ENCODE assay signal across 26 cellular contexts in the genomic region with DNA sequence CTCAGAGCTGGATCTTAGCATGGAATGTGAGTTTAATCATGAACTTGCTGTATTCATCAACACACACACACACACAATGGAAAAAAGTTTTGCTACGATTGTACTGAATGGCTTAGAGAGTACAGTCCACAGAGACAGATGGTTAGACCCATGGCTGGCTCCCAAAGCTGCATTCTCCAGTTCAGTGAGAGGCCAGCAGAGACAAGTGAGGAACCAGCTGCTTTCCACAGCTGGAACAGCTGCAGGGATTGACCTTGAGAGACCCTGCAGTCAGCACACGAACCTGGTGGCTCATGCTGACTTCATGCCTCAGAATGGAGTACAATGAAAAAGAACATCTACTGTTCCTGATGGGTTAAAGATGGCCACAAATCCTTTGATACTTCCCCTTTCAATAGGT.
DNase-seq lines count a peak whose midpoint lies in the region; ATAC-seq, FAIRE-seq and TF ChIP-seq lines count a peak whose summit lies in the region.
"Had no signal": no experiment of that assay in that cellular context is flagged by ENCODE, and none has a peak within 500 bp of the region (broad histone marks: within the 10 kb centered on the region; RNA-seq: fewer than 3 reads in every experiment).

No MANE protein-coding gene starts in this region.

- H3K9ac ChIP-seq in H1 (replicated peaks in 1 of 4; ENCODE audit: extremely low read depth in 1 of 4, low read depth in 3 of 4, low read length in 3 of 4) = no peak overlapping the region
- H3K9ac ChIP-seq in mesenchymal stem cell (ENCODE audit: low read length) = no peak overlapping the region
- H3K9ac ChIP-seq: neural progenitor cell had no signal

- H3K4me3 ChIP-seq in H1 (ENCODE audit: extremely low read depth in 1 of 4, insufficient read depth in 2 of 4, low read depth in 3 of 4, low read length in 4 of 4) = no peak overlapping the region
- H3K4me3 ChIP-seq in gastroesophageal sphincter = no peak overlapping the region
- no peak overlapping the region for H3K4me3 ChIP-seq in mesenchymal stem cell (ENCODE audit: insufficient read depth in 1 of 2, low read depth in 1 of 2, low read length in 2 of 2)
- H3K4me3 ChIP-seq in testis = no peak overlapping the region
- H3K4me3 ChIP-seq: neural progenitor cell, tibial nerve had no signal

- no peak for TF ChIP-seq EP300 in H1 (IDR thresholded peaks at IDR 0.05; ENCODE audit: borderline replicate concordance in 1 of 2, low read depth in 2 of 2, low read length in 2 of 2)
- no peak for TF ChIP-seq EP300 in gastroesophageal sphincter (IDR thresholded peaks at IDR 0.05)

- H3K4me1 Mint-ChIP-seq in CD14-positive monocyte = no peaks in the 10 kb centered on the region
- H3K4me1 Mint-ChIP-seq: activated naive CD4-positive, alpha-beta T cell treated with anti-CD3 and anti-CD28 coated beads, Interleukin-2, amount 50 U/mL, for 24 hours; neural progenitor cell had no signal

- no peak overlapping the region for H2BK15ac ChIP-seq in H1 (ENCODE audit: low read length)
- H2BK15ac ChIP-seq in mesenchymal stem cell (ENCODE audit: low read depth, poor library complexity, severe bottlenecking) = no peak overlapping the region

- no peak for TF ChIP-seq CTCF in H1 (IDR thresholded peaks at IDR 0.05; ENCODE audit: control extremely low read depth in 1 of 3, insufficient read depth in 1 of 3, low read depth in 1 of 3, low read length in 3 of 3)
- no peak for TF ChIP-seq CTCF in gastroesophageal sphincter (IDR thresholded peaks at IDR 0.05)
- no peak for TF ChIP-seq CTCF in testis (IDR thresholded peaks at IDR 0.05)
- TF ChIP-seq CTCF in CD14-positive monocyte (IDR thresholded peaks at IDR 0.05) = no peak

- no peak overlapping the region for H4K8ac ChIP-seq in H1 (ENCODE audit: extremely low read depth, insufficient read depth, low read length)
- H4K8ac ChIP-seq in mesenchymal stem cell (ENCODE audit: low read length) = no peak overlapping the region

- CTCF ChIA-PET in H1 (lab: Charles Lee; ENCODE audit: partially characterized antibody) = interaction anchor here (0.5 to 5.9 kb wide), 17 partner anchors 9 to 637 kb away, joined by 3 to 71 read pairs (median 6); no protein-coding TSS in a partner anchor

- H4K5ac ChIP-seq in H1 (ENCODE audit: insufficient read length, low read depth, low read length) = no peak overlapping the region

- H3K56ac ChIP-seq in H1 (replicated peaks; ENCODE audit: insufficient read length, low read depth, low read length) = no peak overlapping the region

- H2BK20ac ChIP-seq in H1 (ENCODE audit: low read length) = no peak overlapping the region; the same call in 1 of the 2 replicates

- H3K79me2 ChIP-seq in H1 (ENCODE audit: control insufficient read depth in 1 of 2, insufficient read depth in 2 of 2, low read length in 2 of 2) = no peaks in the 10 kb centered on the region

- H2BK5ac ChIP-seq in H1 (ENCODE audit: low read depth, low read length) (no peak overlapping the region), mesenchymal stem cell (ENCODE audit: low read depth, low read length, poor library complexity, severe bottlenecking) (no peak overlapping the region)

- TF ChIP-seq POLR2A in H1 (IDR thresholded peaks at IDR 0.05; ENCODE audit: control extremely low read depth in 1 of 2, low read depth in 2 of 2, low read length in 2 of 2) (no peak), gastroesophageal sphincter (IDR thresholded peaks at IDR 0.05) (no peak), testis (IDR thresholded peaks at IDR 0.05) (no peak)

- intact Hi-C loops in testis (cut with DNase I; ENCODE audit: low total_unique reads) (no loop called here), CD14-positive monocyte (cut with micrococcal nuclease) (loop anchor here in 1 of 2 donors (5.0 kb wide), 1 partner anchor 497 kb away; no protein-coding TSS in a partner anchor)

- peaks cover 0 to 1% (median 0%) of the 10 kb centered on the region in 4 experiments; a peak in 1 of 7 replicates for H3K27me3 ChIP-seq in H1 (replicated peaks in 1 of 4; ENCODE audit: control insufficient read depth in 3 of 4, extremely low read depth in 1 of 4, insufficient read depth in 3 of 4, low read length in 3 of 4)
- H3K27me3 ChIP-seq in gastroesophageal sphincter = no peaks in the 10 kb centered on the region
- peaks cover 11% of the 10 kb centered on the region in 2 experiments for H3K27me3 ChIP-seq in mesenchymal stem cell (ENCODE audit: control insufficient read depth in 1 of 2, insufficient read depth in 1 of 2, low read length in 2 of 2)
- H3K27me3 ChIP-seq in testis = no peaks in the 10 kb centered on the region
- H3K27me3 ChIP-seq: brain microvascular endothelial cell, neural progenitor cell, tibial nerve had no signal

- H3K4me2 ChIP-seq in H1 (ENCODE audit: insufficient read depth in 1 of 2, low read depth in 2 of 2, low read length in 2 of 2) (no peak overlapping the region), mesenchymal stem cell (ENCODE audit: low read length, poor library complexity, severe bottlenecking) (no peak overlapping the region)
- H3K4me2 ChIP-seq: neural progenitor cell had no signal

- no peaks in the 10 kb centered on the region for H3K36me3 Mint-ChIP-seq in CD14-positive monocyte
- H3K36me3 Mint-ChIP-seq: activated naive CD4-positive, alpha-beta T cell treated with anti-CD3 and anti-CD28 coated beads, Interleukin-2, amount 50 U/mL, for 24 hours; neural progenitor cell; T-cell had no signal

- peaks cover 1 to 3% (median 2%) of the 10 kb centered on the region in 3 donors for H3K27me3 Mint-ChIP-seq in CD14-positive monocyte (ENCODE audit: low read depth in 3 of 3)

- H2BK12ac ChIP-seq in H1 (ENCODE audit: low read depth, low read length) (peak overlapping the region; percentile 1; the same call in 1 of the 2 replicates), mesenchymal stem cell (ENCODE audit: low read length in 2 of 2) (no peak overlapping the region)

- H2BK120ac ChIP-seq in H1 (replicated peaks; ENCODE audit: low read depth, low read length) (no peak overlapping the region), mesenchymal stem cell (ENCODE audit: low read depth, low read length) (no peak overlapping the region)

- no peak overlapping the region for H3K23ac ChIP-seq in H1 (ENCODE audit: insufficient read length)
- no peak overlapping the region for H3K23ac ChIP-seq in mesenchymal stem cell (ENCODE audit: low read length in 2 of 2)

- peaks cover 0 to 6% of the 10 kb centered on the region in 2 experiments for H4K20me1 ChIP-seq in H1 (replicated peaks in 1 of 2; ENCODE audit: control insufficient read depth in 1 of 2, insufficient read depth in 2 of 2, low read length in 2 of 2)

- WGBS in H1 (ENCODE audit: extremely low coverage in 1 of 2, insufficient coverage in 1 of 2, insufficient read length in 1 of 2, insufficient replicate concordance in 2 of 2, low coverage in 1 of 2, low lambda C conversion rate in 2 of 2, missing lambda C conversion rate in 1 of 2), 2 experiments = 88% methylated on average over 2 of the region's 2 CpGs; no CpG with 5 or more reads in 1 of the 2 experiments
- 53% methylated on average over 2 of the region's 2 CpGs; no CpG with 5 or more reads in 1 of the 2 donors for WGBS in gastroesophageal sphincter (ENCODE audit: low coverage in 1 of 2), 2 donors
- 47% methylated on average over 2 of the region's 2 CpGs for WGBS in mesenchymal stem cell
- 48 to 53% methylated on average over 2 of the region's 2 CpGs for WGBS in testis, 2 donors

- no peak overlapping the region for H2AK5ac ChIP-seq in H1 (ENCODE audit: low read depth, low read length)
- no peak overlapping the region for H2AK5ac ChIP-seq in mesenchymal stem cell (ENCODE audit: low read length, severe bottlenecking)

- H2AFZ ChIP-seq in H1 (ENCODE audit: low read length) = no peak overlapping the region
- H2AFZ ChIP-seq in mesenchymal stem cell (ENCODE audit: low read depth, low read length) = no peak overlapping the region
- H2AFZ ChIP-seq: neural progenitor cell had no signal

- H3K9me3 Mint-ChIP-seq in CD14-positive monocyte = peaks cover 0 to 6% (median 0%) of the 10 kb centered on the region in 7 donors
- H3K9me3 Mint-ChIP-seq: activated naive CD4-positive, alpha-beta T cell treated with anti-CD3 and anti-CD28 coated beads, Interleukin-2, amount 50 U/mL, for 24 hours had no signal

- H3K23me2 ChIP-seq in H1 (ENCODE audit: low read depth, low read length) = peaks cover 10% of the 10 kb centered on the region; the same call in 1 of the 2 replicates

- peaks cover 0 to 3% (median 0%) of the 10 kb centered on the region in 4 experiments; a peak in 3 of 7 replicates for H3K4me1 ChIP-seq in H1 (replicated peaks in 1 of 4; ENCODE audit: control insufficient read depth in 3 of 4, insufficient read depth in 4 of 4, low read length in 3 of 4)
- H3K4me1 ChIP-seq in gastroesophageal sphincter = no peaks in the 10 kb centered on the region
- no peaks in the 10 kb centered on the region for H3K4me1 ChIP-seq in mesenchymal stem cell (ENCODE audit: control insufficient read depth, insufficient read depth, low read depth, low read length)
- H3K4me1 ChIP-seq in testis = no peaks in the 10 kb centered on the region
- H3K4me1 ChIP-seq: neural progenitor cell, tibial nerve had no signal

- no peak for TF ChIP-seq RAD21 in H1 (IDR thresholded peaks at IDR 0.05 in 1 of 2, conservative IDR thresholded peaks at IDR 0.05 in 1 of 2; ENCODE audit: low read depth in 2 of 2, low read length in 2 of 2)

- H3K9me3 ChIP-seq in H1 (ENCODE audit: insufficient read depth in 2 of 2, low read depth in 1 of 2, low read length in 1 of 2) = peaks cover 4 to 5% of the 10 kb centered on the region in 2 experiments; a peak in 1 of 4 replicates
- peaks cover 0 to 7% (median 0%) of the 10 kb centered on the region in 3 donors for H3K9me3 ChIP-seq in gastroesophageal sphincter
- H3K9me3 ChIP-seq in mesenchymal stem cell (ENCODE audit: control insufficient read depth, low read length) = peaks cover 7% of the 10 kb centered on the region
- H3K9me3 ChIP-seq in testis = no peaks in the 10 kb centered on the region

- H3K18ac ChIP-seq in H1 (ENCODE audit: extremely low read depth, low read length) (0 out of 2 replicates have a peak overlapping the region, but pooled peaks have one; percentile 28), mesenchymal stem cell (ENCODE audit: low read depth in 1 of 2, low read length in 2 of 2) (no peak overlapping the region)

- H3K27ac ChIP-seq in H1 (ENCODE audit: low read depth, low read length) = no peak overlapping the region
- H3K27ac ChIP-seq in gastroesophageal sphincter = no peak overlapping the region
- no peak overlapping the region for H3K27ac ChIP-seq in mesenchymal stem cell (ENCODE audit: low read length, poor library complexity, severe bottlenecking)
- no peak overlapping the region for H3K27ac ChIP-seq in testis
- H3K27ac ChIP-seq: brain microvascular endothelial cell, neural progenitor cell, tibial nerve, WERI-Rb-1 had no signal

- no peaks in the 10 kb centered on the region for H3K36me3 ChIP-seq in H1 (ENCODE audit: control insufficient read depth in 2 of 4, insufficient read depth in 4 of 4, low read length in 3 of 4)
- H3K36me3 ChIP-seq in gastroesophageal sphincter = no peaks in the 10 kb centered on the region
- no peaks in the 10 kb centered on the region for H3K36me3 ChIP-seq in mesenchymal stem cell (ENCODE audit: control insufficient read depth in 1 of 2, insufficient read depth in 2 of 2, low read depth in 1 of 2, low read length in 2 of 2)
- no peaks in the 10 kb centered on the region for H3K36me3 ChIP-seq in testis (ENCODE audit: low read depth, missing control alignments)
- H3K36me3 ChIP-seq: brain microvascular endothelial cell, neural progenitor cell, tibial nerve, WERI-Rb-1 had no signal

- peak; percentile 61 for ATAC-seq in gastroesophageal sphincter
- ATAC-seq in GM18909 (IDR thresholded peaks at IDR 0.05; ENCODE audit: poor library complexity, unreplicated experiment) = no peak
- ATAC-seq: T-cell had no signal

- DNase-seq in H1 (ENCODE audit: low read depth in 1 of 2, low spot score in 2 of 2) (no peak), mesenchymal stem cell (peak; percentile 20), testis (peak; percentile 62), CD14-positive monocyte (ENCODE audit: low spot score) (no peak), HCEC 1CT (no peak)
- DNase-seq: activated CD4-positive, alpha-beta T cell treated with anti-CD3 and anti-CD28 coated beads for 4 hours; activated T-cell treated with anti-CD3 and anti-CD28 coated beads for 4 hours; amygdala; brain microvascular endothelial cell; kidney glomerular epithelial cell; MV-4-11; NCI-H146; NCI-H345; NCI-H748 treated with DMSO at 0.1 percent for 48 hours; posterior cingulate gyrus; stimulated activated CD4-positive, alpha-beta T cell treated with anti-CD3 and anti-CD28 coated beads, Interleukin-15, amount 100 ng/mL, for 24 hours; stimulated activated CD4-positive, alpha-beta T cell treated with anti-CD3 and anti-CD28 coated beads, Interleukin-4, amount 100 ng/mL, for 4 hours; T-cell; WERI-Rb-1 had no signal

- H3K79me1 ChIP-seq in H1 (ENCODE audit: low read depth, low read length) (no peaks in the 10 kb centered on the region), mesenchymal stem cell (replicated peaks; ENCODE audit: low read length, poor library complexity, severe bottlenecking) (no peaks in the 10 kb centered on the region)

- H3K4me3 Mint-ChIP-seq in CD14-positive monocyte = no peak overlapping the region
- H3K4me3 Mint-ChIP-seq: activated naive CD4-positive, alpha-beta T cell treated with anti-CD3 and anti-CD28 coated beads, Interleukin-2, amount 50 U/mL, for 24 hours; memory B cell; neural progenitor cell; T-cell had no signal

- H4K91ac ChIP-seq in H1 (replicated peaks; ENCODE audit: insufficient read length, low read length) = peak overlapping the region; percentile 2
- no peak overlapping the region for H4K91ac ChIP-seq in mesenchymal stem cell (ENCODE audit: low read length)

- POLR2A ChIA-PET in H1 (lab: Charles Lee; ENCODE audit: partially characterized antibody) = interaction anchor here (0.7 to 3.0 kb wide), 6 partner anchors 9 to 23 kb away, joined by 3 to 21 read pairs (median 4); no protein-coding TSS in a partner anchor

- FAIRE-seq in H1 (lab: Jason Lieb, UNC) = no peak
- FAIRE-seq: GM12891 had no signal

- H3K14ac ChIP-seq in H1 (ENCODE audit: insufficient read length) = no peak overlapping the region
- no peak overlapping the region for H3K14ac ChIP-seq in mesenchymal stem cell (ENCODE audit: low read length in 2 of 2)

- H3K27ac Mint-ChIP-seq in CD14-positive monocyte = no peak overlapping the region
- H3K27ac Mint-ChIP-seq: activated naive CD4-positive, alpha-beta T cell treated with anti-CD3 and anti-CD28 coated beads, Interleukin-2, amount 50 U/mL, for 24 hours; memory B cell; neural progenitor cell; T-cell had no signal

- H3K4ac ChIP-seq in H1 (replicated peaks; ENCODE audit: insufficient read length, low read depth, low read length) (no peak overlapping the region), mesenchymal stem cell (ENCODE audit: low read depth in 1 of 2, low read length in 2 of 2) (no peak overlapping the region)

Comparison
In these comparisons a context has a peak if more than half of its experiments do, and no peak if none do; other contexts are left out.
1. DNase-seq: peak in mesenchymal stem cell (single experiment) and testis (single experiment); none in H1 (0 of 2), CD14-positive monocyte (single experiment) and HCEC 1CT (single experiment).